16 cellular contexts compared by ENCODE assay signal in genomic region chr12:92362109-92362508, GRCh38.
DNase-seq lines count a peak whose midpoint lies in the region; ATAC-seq and TF ChIP-seq lines count a peak whose summit lies in the region.
"Had no signal": no experiment of that assay in that cellular context is flagged by ENCODE, and none has a peak within 500 bp of the region (broad histone marks: within the 10 kb centered on the region; RNA-seq: fewer than 3 reads in every experiment).

No MANE protein-coding gene starts in this region.

- POLR2A ChIA-PET in activated B cell treated with CpG ODN at 0.5 μM for 24 hours (lab: Charles Lee) = interaction anchor here (1.2 to 7.4 kb wide), 14 partner anchors 12 to 230 kb away, joined by 4 to 344 read pairs (median 24); partner anchors contain the start of gene BTG1

- H3K36me3 Mint-ChIP-seq in activated naive CD4-positive, alpha-beta T cell treated with anti-CD3 and anti-CD28 coated beads, Interleukin-2, amount 10 ng/mL, durations not matched to agents 7 days and 5 days = peaks cover 56% of the 10 kb centered on the region
- H3K36me3 Mint-ChIP-seq in activated B cell treated with CpG ODN at 0.5 μM for 24 hours (ENCODE audit: low read depth) (peaks cover 4% of the 10 kb centered on the region), HFFc6 (ENCODE audit: low read depth) (no peaks in the 10 kb centered on the region)

- H3K27ac ChIP-seq in transverse colon = peak overlapping the region; percentile 24 to 69 (median 52)
- no peak overlapping the region for H3K27ac ChIP-seq in tibial artery
- H3K27ac ChIP-seq: left ventricle myocardium inferior, right atrium auricular region, RWPE1 had no signal

- H3K27me3 Mint-ChIP-seq in activated naive CD4-positive, alpha-beta T cell treated with anti-CD3 and anti-CD28 coated beads, Interleukin-2, amount 10 ng/mL, durations not matched to agents 7 days and 5 days = no peaks in the 10 kb centered on the region
- no peaks in the 10 kb centered on the region for H3K27me3 Mint-ChIP-seq in activated B cell treated with CpG ODN at 0.5 μM for 24 hours
- no peaks in the 10 kb centered on the region for H3K27me3 Mint-ChIP-seq in HFFc6 (ENCODE audit: insufficient read depth)
- H3K27me3 Mint-ChIP-seq: dendritic cell treated with granulocyte-macrophage colony-stimulating factor and Interleukin-4, amounts not matched to agents 40 ng/mL and 50 ng/mL, for 4 days had no signal

- H3K4me1 Mint-ChIP-seq in activated naive CD4-positive, alpha-beta T cell treated with anti-CD3 and anti-CD28 coated beads, Interleukin-2, amount 10 ng/mL, durations not matched to agents 7 days and 5 days = peaks cover 68% of the 10 kb centered on the region
- H3K4me1 Mint-ChIP-seq in activated B cell treated with CpG ODN at 0.5 μM for 24 hours (peaks cover 80% of the 10 kb centered on the region), HFFc6 (ENCODE audit: low read depth) (peaks cover 31% of the 10 kb centered on the region)

- H3K4me1 ChIP-seq in mucosa of descending colon (ENCODE audit: low read depth) (peaks cover 6% of the 10 kb centered on the region), transverse colon (peaks cover 4 to 14% (median 8%) of the 10 kb centered on the region in 4 donors), tibial artery (no peaks in the 10 kb centered on the region)

- H3K9me3 ChIP-seq in mucosa of descending colon (no peaks in the 10 kb centered on the region), transverse colon (no peaks in the 10 kb centered on the region), tibial artery (no peaks in the 10 kb centered on the region)
- H3K9me3 ChIP-seq: left ventricle myocardium inferior, right atrium auricular region had no signal

- DNase-seq in activated naive CD4-positive, alpha-beta T cell treated with anti-CD3 and anti-CD28 coated beads, Interleukin-2, amount 10 ng/mL, durations not matched to agents 7 days and 5 days = no peak
- DNase-seq in activated naive CD4-positive, alpha-beta T cell (lab: John Stamatoyannopoulos, UW) = no peak
- DNase-seq in activated B cell treated with CpG ODN at 0.5 μM for 24 hours (no peak), mucosa of descending colon (no peak), transverse colon (no peak), NCI-H1048 (lab: John Stamatoyannopoulos, UW) (no peak), tibial artery (no peak), HFFc6 (no peak)
- DNase-seq: activated T-cell treated with anti-CD3 and anti-CD28 coated beads, Interleukin-2, amount 50 U/mL, for 4 hours; left ventricle myocardium inferior; NCI-H2029 treated with DMSO at 0.1 percent for 48 hours; NCI-H774; stimulated activated naive CD4-positive, alpha-beta T cell had no signal

- TF ChIP-seq EP300 in transverse colon (IDR thresholded peaks at IDR 0.05; ENCODE audit: low read depth) = no peak

- TF ChIP-seq CTCF in activated B cell treated with CpG ODN at 0.5 μM for 24 hours (IDR thresholded peaks at IDR 0.05) (no peak), mucosa of descending colon (IDR thresholded peaks at IDR 0.05) (no peak), transverse colon (IDR thresholded peaks at IDR 0.05) (no peak), tibial artery (IDR thresholded peaks at IDR 0.05) (no peak), HFFc6 (IDR thresholded peaks at IDR 0.05) (no peak)

- H3K4me3 Mint-ChIP-seq in activated naive CD4-positive, alpha-beta T cell treated with anti-CD3 and anti-CD28 coated beads, Interleukin-2, amount 10 ng/mL, durations not matched to agents 7 days and 5 days = no peak overlapping the region
- H3K4me3 Mint-ChIP-seq in activated B cell treated with CpG ODN at 0.5 μM for 24 hours (peak overlapping the region; percentile 88), HFFc6 (no peak overlapping the region)
- H3K4me3 Mint-ChIP-seq: activated T-cell treated with anti-CD3 and anti-CD28 coated beads, Interleukin-2, amount 50 U/mL, for 4 hours; dendritic cell treated with granulocyte-macrophage colony-stimulating factor and Interleukin-4, amounts not matched to agents 40 ng/mL and 50 ng/mL, for 4 days had no signal

- in situ Hi-C loops in transverse colon (cut with MboI; ENCODE audit: low pct_ligation_motif_present in 1 of 4, low pct_unique_long_range_greater_than_20kb in 1 of 4, low sequenced_read_pairs in 3 of 4) = loop anchor here in 1 of 4 donors (10.0 kb wide), 1 partner anchor 133 kb away; no protein-coding TSS in a partner anchor

- no peaks in the 10 kb centered on the region for H3K27me3 ChIP-seq in transverse colon
- no peaks in the 10 kb centered on the region for H3K27me3 ChIP-seq in tibial artery
- H3K27me3 ChIP-seq: right atrium auricular region had no signal

- peak overlapping the region; percentile 81 for H3K27ac Mint-ChIP-seq in activated naive CD4-positive, alpha-beta T cell treated with anti-CD3 and anti-CD28 coated beads, Interleukin-2, amount 10 ng/mL, durations not matched to agents 7 days and 5 days
- peak overlapping the region; percentile 98 for H3K27ac Mint-ChIP-seq in activated B cell treated with CpG ODN at 0.5 μM for 24 hours
- H3K27ac Mint-ChIP-seq in HFFc6 = no peak overlapping the region

- ATAC-seq in activated B cell treated with CpG ODN at 0.5 μM for 24 hours (ENCODE audit: low read depth) = no peak
- peak; percentile 39 for ATAC-seq in mucosa of descending colon

- CTCF ChIA-PET in activated naive CD4-positive, alpha-beta T cell treated with anti-CD3 and anti-CD28 coated beads, Interleukin-2, amount 10 ng/mL, durations not matched to agents 7 days and 5 days (lab: Charles Lee) = interaction anchor here (0.9 to 2.5 kb wide), 3 partner anchors 10 to 207 kb away, joined by 3 to 17 read pairs (median 3); no protein-coding TSS in a partner anchor
- CTCF ChIA-PET in activated B cell treated with CpG ODN at 0.5 μM for 24 hours (lab: Charles Lee) = interaction anchor here (0.9 to 4.0 kb wide), 7 partner anchors 41 to 221 kb away, joined by 3 to 31 read pairs (median 11); no protein-coding TSS in a partner anchor

- H3K36me3 ChIP-seq in mucosa of descending colon (ENCODE audit: low read depth) (no peaks in the 10 kb centered on the region), transverse colon (no peaks in the 10 kb centered on the region), tibial artery (no peaks in the 10 kb centered on the region)
- H3K36me3 ChIP-seq: left ventricle myocardium inferior, right atrium auricular region had no signal

- intact Hi-C loops in activated B cell treated with CpG ODN at 0.5 μM for 24 hours (cut with micrococcal nuclease) = loop anchor here (2.0 to 5.0 kb wide), 5 partner anchors 75 to 1210 kb away; partner anchors contain the start of gene SOCS2
- intact Hi-C loops in mucosa of descending colon (cut with DNase I, micrococcal nuclease) = no loop called here
- intact Hi-C loops in transverse colon (cut with DNase I; ENCODE audit: low total_unique reads) = no loop called here
- intact Hi-C loops in tibial artery (cut with DNase I; ENCODE audit: low total_unique reads) = no loop called here

- H3K4me3 ChIP-seq in mucosa of descending colon = no peak overlapping the region
- no peak overlapping the region for H3K4me3 ChIP-seq in transverse colon
- no peak overlapping the region for H3K4me3 ChIP-seq in tibial artery
- H3K4me3 ChIP-seq: left ventricle myocardium inferior, right atrium auricular region had no signal

- 28 to 40% methylated on average over 5 to 6 of the region's 6 CpGs for WGBS in transverse colon (ENCODE audit: low coverage in 1 of 2), 2 donors

- H3K9me3 Mint-ChIP-seq in activated naive CD4-positive, alpha-beta T cell treated with anti-CD3 and anti-CD28 coated beads, Interleukin-2, amount 10 ng/mL, durations not matched to agents 7 days and 5 days = peaks cover 55% of the 10 kb centered on the region
- H3K9me3 Mint-ChIP-seq in activated B cell treated with CpG ODN at 0.5 μM for 24 hours = peaks cover 4% of the 10 kb centered on the region
- H3K9me3 Mint-ChIP-seq in HFFc6 = no peaks in the 10 kb centered on the region
- H3K9me3 Mint-ChIP-seq: dendritic cell treated with granulocyte-macrophage colony-stimulating factor and Interleukin-4, amounts not matched to agents 40 ng/mL and 50 ng/mL, for 4 days had no signal

- no peak for TF ChIP-seq POLR2A in transverse colon (IDR thresholded peaks at IDR 0.05)

Comparison
In these comparisons a context has a peak if more than half of its experiments do, and no peak if none do; other contexts are left out.
1. H3K27ac ChIP-seq: peak in transverse colon (4 of 4); none in tibial artery (0 of 2).